ENCODE assay signal across 8 cellular contexts in genomic region chr14:51239813-51240803, GRCh38. TPM values are rescaled to one million over a fixed set of nuclear protein-coding genes. Genes with fewer than 3 reads are reported as not detected.
DNase-seq lines count a peak whose midpoint lies in the region; ATAC-seq, FAIRE-seq and TF ChIP-seq lines count a peak whose summit lies in the region.

A gene with protein sequence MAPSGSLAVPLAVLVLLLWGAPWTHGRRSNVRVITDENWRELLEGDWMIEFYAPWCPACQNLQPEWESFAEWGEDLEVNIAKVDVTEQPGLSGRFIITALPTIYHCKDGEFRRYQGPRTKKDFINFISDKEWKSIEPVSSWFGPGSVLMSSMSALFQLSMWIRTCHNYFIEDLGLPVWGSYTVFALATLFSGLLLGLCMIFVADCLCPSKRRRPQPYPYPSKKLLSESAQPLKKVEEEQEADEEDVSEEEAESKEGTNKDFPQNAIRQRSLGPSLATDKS (plus strand): TSS chr14:51240247. CDS start chr14:51240293, 46 bp downstream.

- FAIRE-seq in bronchial epithelial cell (lab: Jason Lieb, UNC), result peak; percentile 55

- H3K27me3 ChIP-seq in bronchial epithelial cell (ENCODE audit: control insufficient read depth, insufficient read depth, low read length) (no peaks in the 10 kb centered on the region), iPS-20b (ENCODE audit: insufficient read depth, low read length) (no peaks in the 10 kb centered on the region)

- H3K4me1 ChIP-seq in iPS-20b (ENCODE audit: insufficient read depth, low read length), result peaks cover 21% of the 10 kb centered on the region

- peak within 1 kb of the TSS; percentile 75 for H3K27ac ChIP-seq in VCaP
- H3K27ac ChIP-seq in iPS-20b (ENCODE audit: low read length), result peak within 1 kb of the TSS; percentile 81
- H3K27ac ChIP-seq in skin epidermis, result peak within 1 kb of the TSS; percentile 65 to 98 (median 89)

- DNase-seq in AG08395 (ENCODE audit: low spot score), result peak; percentile 100
- peak; percentile 98 for DNase-seq in NCI-H2196 treated with DMSO at 0.1 percent for 48 hours (lab: John Stamatoyannopoulos, UW; ENCODE audit: unreplicated experiment)
- DNase-seq in bronchial epithelial cell (ENCODE audit: low read depth), result peak; percentile 98

- peak within 1 kb of the TSS; percentile 93 for H3K4me3 ChIP-seq in bronchial epithelial cell (ENCODE audit: low read depth, low read length)
- peak within 1 kb of the TSS; percentile 92 for H3K4me3 ChIP-seq in iPS-20b (ENCODE audit: low read length)
- H3K4me3 ChIP-seq in skin epidermis, result peak within 1 kb of the TSS; percentile 72 to 99 (median 85)

- ATAC-seq in GM18907 (IDR thresholded peaks at IDR 0.05; ENCODE audit: unreplicated experiment) (peak; percentile 93), HG03139 (IDR thresholded peaks at IDR 0.05; ENCODE audit: unreplicated experiment) (peak; percentile 90)

- H3K36me3 ChIP-seq in bronchial epithelial cell (ENCODE audit: control insufficient read depth, insufficient read depth, low read length), result no peaks in the 10 kb centered on the region
- peaks cover 15% of the 10 kb centered on the region for H3K36me3 ChIP-seq in iPS-20b (ENCODE audit: insufficient read depth, low read depth, low read length)

- peak within 1 kb of the TSS; percentile 97 for H3K9ac ChIP-seq in iPS-20b (ENCODE audit: low read depth, low read length)

- H3K9me3 ChIP-seq in iPS-20b (ENCODE audit: insufficient read depth, low read depth, low read length), result no peaks in the 10 kb centered on the region

- TF ChIP-seq CTCF in VCaP (conservative IDR thresholded peaks at IDR 0.05) (no peak), bronchial epithelial cell (IDR thresholded peaks at IDR 0.05; ENCODE audit: insufficient read depth, low read length, severe bottlenecking) (peak; percentile 1)

RNA-seq across cellular contexts. Expression of the gene that starts here (rescaled TPM):
- total RNA-seq in bronchial epithelial cell, result 40.3 and 58.2 TPM in 2 replicates

Comparison
In these comparisons a context has a peak if more than half of its experiments do, and no peak if none do; other contexts are left out.
1. Peak in every context shown above with its lines: DNase-seq, ATAC-seq, H3K4me3 ChIP-seq and H3K27ac ChIP-seq.